26 cellular contexts compared by ENCODE assay signal in genomic region chr18:11078491-11078890, GRCh38.
"Had no signal": no experiment of that assay in that cellular context is flagged by ENCODE, and none has a peak within 500 bp of the region (broad histone marks: within the 10 kb centered on the region; RNA-seq: fewer than 3 reads in every experiment).

No MANE protein-coding gene starts in this region.

- H3K4me1 Mint-ChIP-seq: activated B cell treated with CpG ODN at 0.5 μM for 24 hours; activated CD4-positive, alpha-beta T cell treated with anti-CD3 and anti-CD28 coated beads for 36 hours; activated naive CD8-positive, alpha-beta T cell treated with anti-CD3 and anti-CD28 coated beads, Interleukin-2, amount 10 ng/mL, durations not matched to agents 7 days and 5 days; brain; immature natural killer cell; neural crest cell; stimulated activated naive B cell treated with anti-CD40 and anti-IgM and Interleukin-4, amounts not matched to agents 10 μg/mL and 1 μg/mL and 100 μg/mL, for 72 hours had no signal

- H3K27ac ChIP-seq: coronary artery, foreskin keratinocyte had no signal

- ATAC-seq: activated CD4-positive, alpha-beta T cell treated with anti-CD3 and anti-CD28 coated beads for 36 hours; activated T-cell treated with anti-CD3 and anti-CD28 coated beads, Interleukin-2, amount 50 U/mL, for 4 hours; foreskin keratinocyte; left ventricle myocardium superior; sciatic nerve; stimulated activated naive B cell treated with anti-CD40 and anti-IgM and Interleukin-4, amounts not matched to agents 10 μg/mL and 1 μg/mL and 100 μg/mL, for 72 hours had no signal

- H3K27ac Mint-ChIP-seq: activated B cell treated with CpG ODN at 0.5 μM for 24 hours; activated CD4-positive, alpha-beta T cell treated with anti-CD3 and anti-CD28 coated beads for 36 hours; activated naive CD8-positive, alpha-beta T cell treated with anti-CD3 and anti-CD28 coated beads, Interleukin-2, amount 10 ng/mL, durations not matched to agents 7 days and 5 days; activated T-helper 2 cell treated with anti-CD3 and anti-CD28 coated beads, Interferon-gamma antibody, Interleukin-2, Interleukin-4, amounts not matched to agents 10 μg/mL and 5 μg/mL and 100 μg/mL, durations not matched to agents 14 hours and 24 hours and 36 hours; brain; immature natural killer cell; stimulated activated naive B cell treated with anti-CD40 and anti-IgM and Interleukin-4, amounts not matched to agents 10 μg/mL and 1 μg/mL and 100 μg/mL, for 72 hours; T-helper 1 cell treated with Interleukin-12 subunit alpha and Interleukin-12 subunit beta and Interleukin-4 antibody, amounts not matched to agents 30 μg/mL and 1 μg/mL, for 36 hours; type B pancreatic cell had no signal

- H3K36me3 Mint-ChIP-seq: activated naive CD8-positive, alpha-beta T cell treated with anti-CD3 and anti-CD28 coated beads, Interleukin-2, amount 10 ng/mL, durations not matched to agents 7 days and 5 days; brain; immature natural killer cell; stimulated activated naive B cell treated with anti-CD40 and anti-IgM and Interleukin-4, amounts not matched to agents 10 μg/mL and 1 μg/mL and 100 μg/mL, for 72 hours; type B pancreatic cell had no signal

- DNase-seq: activated B cell treated with CpG ODN at 0.5 μM for 24 hours; activated CD4-positive, alpha-beta T cell treated with anti-CD3 and anti-CD28 coated beads for 36 hours; activated CD4-positive, alpha-beta T cell treated with anti-CD3 and anti-CD28 coated beads, Interleukin-2, amount 50 U/mL, for 4 hours; activated CD8-positive, alpha-beta memory T cell treated with anti-CD3 and anti-CD28 coated beads for 24 hours; activated CD8-positive, alpha-beta memory T cell treated with anti-CD3 and anti-CD28 coated beads, Interleukin-2, amount 50 U/mL, for 4 hours; activated naive CD4-positive, alpha-beta T cell treated with Interleukin-2 at 50 U/mL for 16 hours; activated naive CD8-positive, alpha-beta T cell treated with anti-CD3 and anti-CD28 coated beads, Interleukin-2, amount 10 ng/mL, durations not matched to agents 7 days and 5 days; activated T-cell treated with anti-CD3 and anti-CD28 coated beads, Interleukin-2, amount 50 U/mL, for 4 hours; amniotic stem cell; caudate nucleus; esophagus squamous epithelium; foreskin keratinocyte; immature natural killer cell; left ventricle myocardium superior; occipital lobe; stimulated activated CD4-positive, alpha-beta T cell treated with anti-CD3 and anti-CD28 coated beads, Interleukin-2, amount 100 ng/mL, for 48 hours; stimulated activated CD8-positive, alpha-beta memory T cell treated with anti-CD3 and anti-CD28 coated beads, Interleukin-4, amount 100 ng/mL, for 48 hours; stimulated activated naive B cell treated with anti-CD40 and anti-IgM and Interleukin-4, amounts not matched to agents 10 μg/mL and 1 μg/mL and 100 μg/mL, for 72 hours; T1000 had no signal

- H3K4me1 ChIP-seq: esophagus squamous epithelium, foreskin keratinocyte had no signal

- H3K27me3 Mint-ChIP-seq: activated B cell treated with CpG ODN at 0.5 μM for 24 hours; activated CD4-positive, alpha-beta T cell treated with anti-CD3 and anti-CD28 coated beads for 36 hours; activated naive CD8-positive, alpha-beta T cell treated with anti-CD3 and anti-CD28 coated beads, Interleukin-2, amount 10 ng/mL, durations not matched to agents 7 days and 5 days; brain had no signal

- H3K4me3 Mint-ChIP-seq: activated B cell treated with CpG ODN at 0.5 μM for 24 hours; activated CD4-positive, alpha-beta T cell treated with anti-CD3 and anti-CD28 coated beads for 36 hours; activated naive CD8-positive, alpha-beta T cell treated with anti-CD3 and anti-CD28 coated beads, Interleukin-2, amount 10 ng/mL, durations not matched to agents 7 days and 5 days; activated T-cell treated with anti-CD3 and anti-CD28 coated beads, Interleukin-2, amount 50 U/mL, for 4 hours; brain; immature natural killer cell; neural crest cell; stimulated activated naive B cell treated with anti-CD40 and anti-IgM and Interleukin-4, amounts not matched to agents 10 μg/mL and 1 μg/mL and 100 μg/mL, for 72 hours; T-helper 1 cell treated with Interleukin-12 subunit alpha and Interleukin-12 subunit beta and Interleukin-4 antibody, amounts not matched to agents 30 μg/mL and 1 μg/mL, for 36 hours; type B pancreatic cell had no signal

- H3K9me3 ChIP-seq: esophagus squamous epithelium had no signal

- H3K9me3 Mint-ChIP-seq: activated B cell treated with CpG ODN at 0.5 μM for 24 hours; activated naive CD8-positive, alpha-beta T cell treated with anti-CD3 and anti-CD28 coated beads, Interleukin-2, amount 10 ng/mL, durations not matched to agents 7 days and 5 days; activated T-cell treated with anti-CD3 and anti-CD28 coated beads, Interleukin-2, amount 50 U/mL, for 4 hours; activated T-helper 2 cell treated with anti-CD3 and anti-CD28 coated beads, Interferon-gamma antibody, Interleukin-2, Interleukin-4, amounts not matched to agents 10 μg/mL and 5 μg/mL and 100 μg/mL, durations not matched to agents 14 hours and 24 hours and 36 hours; brain; neural crest cell; stimulated activated naive B cell treated with anti-CD40 and anti-IgM and Interleukin-4, amounts not matched to agents 10 μg/mL and 1 μg/mL and 100 μg/mL, for 72 hours; T-helper 1 cell treated with Interleukin-12 subunit alpha and Interleukin-12 subunit beta and Interleukin-4 antibody, amounts not matched to agents 30 μg/mL and 1 μg/mL, for 36 hours; type B pancreatic cell had no signal

- H3K27me3 ChIP-seq: esophagus squamous epithelium, foreskin keratinocyte had no signal

- H3K36me3 ChIP-seq: esophagus squamous epithelium had no signal

- H3K4me3 ChIP-seq: coronary artery, esophagus squamous epithelium had no signal
